Comparison of ENCODE assay signal across 15 cellular contexts in genomic region chr12:8188088-8188487, GRCh38. TPM values are rescaled to one million over a fixed set of nuclear protein-coding genes. Genes with fewer than 3 reads are reported as not detected.
A peak's percentile ranks its signal among the peaks of the same experiment; 100 is the strongest.
DNase-seq lines count a peak whose midpoint lies in the region; ATAC-seq and TF ChIP-seq lines count a peak whose summit lies in the region.
"Not testable (repeated sequence)": the region's sequence is repeated elsewhere in the genome, so short reads cannot be mapped to it uniquely, and the experiment has no call there.
"Had no signal": no experiment of that assay in that cellular context is flagged by ENCODE, and none has a peak within 500 bp of the region (broad histone marks: within the 10 kb centered on the region; RNA-seq: fewer than 3 reads in every experiment).

No MANE protein-coding gene starts in this region.

- H3K4me3 ChIP-seq in GM23338; HEK293 (ENCODE audit: low read depth, low read length); Loucy (ENCODE audit: low read length, poor library complexity, severe bottlenecking); endodermal cell (ENCODE audit: low read length): not testable (repeated sequence)

- intact Hi-C loops in activated CD4-positive, alpha-beta T cell treated with anti-CD3 and anti-CD28 coated beads, Interleukin-2, amount 10 ng/mL, durations not matched to agents 24 days and 14 days (cut with micrococcal nuclease), result not testable (repeated sequence)

- not testable (repeated sequence) for H3K4me1 ChIP-seq in GM23338 (ENCODE audit: insufficient read depth); HEK293 (ENCODE audit: control insufficient read depth, insufficient read depth, low read length); Loucy (ENCODE audit: insufficient read depth, low read length, poor library complexity, severe bottlenecking); endodermal cell (ENCODE audit: control insufficient read depth, insufficient read depth, low read length)

- H3K9me3 ChIP-seq in HEK293 (ENCODE audit: control insufficient read depth, insufficient read depth, low read depth, low read length); Loucy (ENCODE audit: insufficient read depth, low read depth, low read length); endodermal cell (ENCODE audit: control insufficient read depth, low read length): not testable (repeated sequence)

- peak; percentile 38; a peak in 3 of 4 replicates for TF ChIP-seq CTCF in GM23338 (conservative IDR thresholded peaks at IDR 0.05; ENCODE audit: low read depth in 2 of 2)
- peak; percentile 37 for TF ChIP-seq CTCF in HEK293 (tag by site-specific recombination; IDR thresholded peaks at IDR 0.05)
- peak; percentile 23; the same call in 1 of the 2 replicates for TF ChIP-seq CTCF in Loucy (conservative IDR thresholded peaks at IDR 0.05; ENCODE audit: low read length)
- peak; percentile 64 for TF ChIP-seq CTCF in endodermal cell (conservative IDR thresholded peaks at IDR 0.05)
- peak; percentile 11 for TF ChIP-seq CTCF in progenitor cell of endocrine pancreas (IDR thresholded peaks at IDR 0.05; ENCODE audit: unreplicated experiment)

- H2AFZ ChIP-seq in GM23338; Loucy (ENCODE audit: low read length): not testable (repeated sequence)

- not testable (repeated sequence) for H3K4me2 ChIP-seq in GM23338; Loucy (ENCODE audit: low read depth, low read length, poor library complexity, severe bottlenecking)

- not testable (repeated sequence) for ATAC-seq in GM23338

- CTCF ChIA-PET in HEK293 (lab: Yijun Ruan, JAX), result not testable (repeated sequence)

- H3K36me3 Mint-ChIP-seq in GM23338 (ENCODE audit: low read depth); activated CD4-positive, alpha-beta T cell treated with anti-CD3 and anti-CD28 coated beads, Interleukin-2, amount 10 ng/mL, durations not matched to agents 24 days and 14 days (ENCODE audit: low read depth); endodermal cell (ENCODE audit: low read depth); progenitor cell of endocrine pancreas (ENCODE audit: insufficient read depth): not testable (repeated sequence)

- 85% methylated on average over 2 of the region's 2 CpGs; no CpG with 5 or more reads in 1 of the 2 experiments for WGBS in endodermal cell (ENCODE audit: insufficient coverage in 1 of 2, insufficient read length in 1 of 2), 2 experiments

- POLR2A ChIA-PET in HEK293 (lab: Yijun Ruan, JAX), result not testable (repeated sequence)

- not testable (repeated sequence) for H3K9me3 Mint-ChIP-seq in GM23338; activated CD4-positive, alpha-beta T cell treated with anti-CD3 and anti-CD28 coated beads, Interleukin-2, amount 10 ng/mL, durations not matched to agents 24 days and 14 days; progenitor cell of endocrine pancreas (ENCODE audit: low read depth)
- peaks cover 11% of the 10 kb centered on the region for H3K9me3 Mint-ChIP-seq in endodermal cell

- DNase-seq in DMS53 (lab: John Stamatoyannopoulos, UW) (peak; percentile 41), GM23338 (ENCODE audit: low spot score) (peak; percentile 10), NCI-H82 (lab: John Stamatoyannopoulos, UW) (peak; percentile 2)
- peak; percentile 23 for DNase-seq in activated CD4-positive, alpha-beta T cell treated with anti-CD3 and anti-CD28 coated beads, Interleukin-2, amount 10 ng/mL, durations not matched to agents 24 days and 14 days
- DNase-seq in endodermal cell; progenitor cell of endocrine pancreas (ENCODE audit: low spot score, unreplicated experiment): not testable (repeated sequence)

- not testable (repeated sequence) for H3K4me1 Mint-ChIP-seq in GM23338; activated CD4-positive, alpha-beta T cell treated with anti-CD3 and anti-CD28 coated beads, Interleukin-2, amount 10 ng/mL, durations not matched to agents 24 days and 14 days; endodermal cell; progenitor cell of endocrine pancreas (ENCODE audit: low read depth)

- not testable (repeated sequence) for H3K9ac ChIP-seq in Loucy (ENCODE audit: low read depth, low read length, poor library complexity, severe bottlenecking); endodermal cell (ENCODE audit: extremely low read depth, low read length, poor library complexity, severe bottlenecking)

- H3K27me3 Mint-ChIP-seq in GM23338 (ENCODE audit: insufficient read depth, low read depth, poor library complexity); activated CD4-positive, alpha-beta T cell treated with anti-CD3 and anti-CD28 coated beads, Interleukin-2, amount 10 ng/mL, durations not matched to agents 24 days and 14 days; endodermal cell (ENCODE audit: insufficient read depth); progenitor cell of endocrine pancreas: not testable (repeated sequence)

- not testable (repeated sequence) for H3K27ac Mint-ChIP-seq in GM23338; activated CD4-positive, alpha-beta T cell treated with anti-CD3 and anti-CD28 coated beads, Interleukin-2, amount 10 ng/mL, durations not matched to agents 24 days and 14 days; endodermal cell; progenitor cell of endocrine pancreas

- H3K4me3 Mint-ChIP-seq in GM23338; activated CD4-positive, alpha-beta T cell treated with anti-CD3 and anti-CD28 coated beads, Interleukin-2, amount 10 ng/mL, durations not matched to agents 24 days and 14 days; endodermal cell; progenitor cell of endocrine pancreas (ENCODE audit: low read depth): not testable (repeated sequence)

- not testable (repeated sequence) for H4K20me1 ChIP-seq in GM23338 (replicated peaks; ENCODE audit: insufficient read depth); Loucy (ENCODE audit: insufficient read depth, low read length, poor library complexity, severe bottlenecking)

- not testable (repeated sequence) for H3K9me2 ChIP-seq in GM23338 (ENCODE audit: insufficient read depth); Loucy (replicated peaks; ENCODE audit: low read depth, low read length)

- not testable (repeated sequence) for H3K36me3 ChIP-seq in GM23338 (ENCODE audit: insufficient read depth); HEK293 (ENCODE audit: control insufficient read depth in 2 of 2, insufficient read depth in 1 of 2, low read length in 2 of 2); Loucy (ENCODE audit: insufficient read depth, low read length); endodermal cell (ENCODE audit: control insufficient read depth, insufficient read depth, low read length)

- not testable (repeated sequence) for H3K79me2 ChIP-seq in GM23338 (replicated peaks; ENCODE audit: insufficient read depth); Loucy (ENCODE audit: insufficient read depth, low read length)

- H3K27me3 ChIP-seq in GM23338 (ENCODE audit: insufficient read depth); Loucy (ENCODE audit: insufficient read depth, low read length, poor library complexity, severe bottlenecking); endodermal cell (ENCODE audit: control insufficient read depth, insufficient read depth, low read length, poor library complexity, severe bottlenecking): not testable (repeated sequence)

- not testable (repeated sequence) for H3K27ac ChIP-seq in GM23338 (ENCODE audit: low read depth); HEK293 (ENCODE audit: extremely low read depth, low read depth, low read length); endodermal cell (ENCODE audit: low read depth, low read length)

- not testable (repeated sequence) for H3F3A ChIP-seq in GM23338 (replicated peaks; ENCODE audit: low read depth); Loucy (ENCODE audit: low read depth)

RNA-seq across cellular contexts. Expression of gene ZNF705A, which starts 31.3 kb away (rescaled TPM):
- total RNA-seq in GM23338 (2014; rRNA removed; shearing (Covaris generic)), result not detected in 2 replicates
- not detected in 2 replicates for polyA plus RNA-seq in GM23338 (2016; fragmentation: Nextera tagmentation; extraction: Ambion mirVana)
- total RNA-seq in activated CD4-positive, alpha-beta T cell treated with anti-CD3 and anti-CD28 coated beads, Interleukin-2, amount 10 ng/mL, durations not matched to agents 24 days and 14 days, result not detected in 2 replicates
- total RNA-seq in endodermal cell (not detected), progenitor cell of endocrine pancreas (not detected in 2 replicates)
- not detected for polyA plus RNA-seq in endodermal cell (2013, experiment 1 of 2)
- not detected for polyA plus RNA-seq in endodermal cell (2013, experiment 2 of 2)
- total RNA-seq: A172, Caco-2, Daoy, G401, GM12878, H4, HT-29 had no signal

RNA-seq across cellular contexts. Expression of gene FAM90A1, which starts 39.3 kb away (rescaled TPM):
- 0.14 TPM in 1 of 2 replicates, not detected in the other for total RNA-seq in GM23338 (2014; rRNA removed; shearing (Covaris generic))
- 0.19 TPM in 1 of 2 replicates, not detected in the other for polyA plus RNA-seq in GM23338 (2016; fragmentation: Nextera tagmentation; extraction: Ambion mirVana)
- total RNA-seq in activated CD4-positive, alpha-beta T cell treated with anti-CD3 and anti-CD28 coated beads, Interleukin-2, amount 10 ng/mL, durations not matched to agents 24 days and 14 days, result 0.14 and 0.31 TPM in 2 replicates
- total RNA-seq in endodermal cell (under 1 TPM in 1 of 2 donors, not detected in 1; 0.40 TPM), progenitor cell of endocrine pancreas (0.22 TPM in 1 of 2 replicates, not detected in the other)
- polyA plus RNA-seq in endodermal cell (2013, experiment 1 of 2), result not detected
- not detected for polyA plus RNA-seq in endodermal cell (2013, experiment 2 of 2)
- total RNA-seq: A172, G401, H4, HT-29 had no signal

Comparison
In these comparisons a context has a peak if more than half of its experiments do, and no peak if none do; other contexts are left out.
1. CTCF ChIP-seq: peak in every context shown above with its lines; median percentile 64 in endodermal cell; 38 in GM23338; 37 in HEK293; 23 in Loucy; 11 in progenitor cell of endocrine pancreas.